8 cellular contexts compared by ENCODE assay signal in the genomic region with DNA sequence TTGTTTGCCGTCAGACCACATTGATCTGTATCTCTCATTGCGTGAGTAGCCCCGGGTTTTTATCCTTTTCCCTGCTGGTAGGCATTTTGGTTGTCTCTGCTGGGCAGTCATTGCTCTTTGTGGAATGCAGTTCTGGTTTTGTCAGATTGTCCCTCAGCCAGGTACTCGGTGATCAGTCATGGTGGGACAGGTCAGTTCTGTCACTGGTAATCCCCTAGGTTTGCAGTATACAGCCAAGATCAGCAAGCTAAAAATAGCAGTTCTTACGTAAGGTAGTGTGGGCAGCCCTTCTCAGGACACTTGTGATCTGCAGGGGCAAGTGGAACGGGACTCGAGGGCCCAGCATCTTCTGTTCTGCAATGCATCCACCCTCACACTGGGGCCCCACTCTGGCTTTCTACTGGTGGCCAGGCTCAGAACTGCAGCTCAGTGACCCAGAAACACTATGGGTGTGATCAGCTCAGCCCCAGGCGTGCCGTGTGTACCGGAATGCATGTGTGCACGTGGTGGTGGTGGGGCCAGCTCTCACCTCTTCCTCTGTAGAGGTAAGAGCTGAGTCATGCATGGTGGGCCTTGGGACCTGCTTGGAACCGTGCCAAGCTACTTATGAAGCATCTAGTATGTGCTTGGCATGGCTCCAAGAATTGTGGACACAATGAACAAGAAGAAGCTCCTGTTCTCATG. TPM values are rescaled to one million over a fixed set of nuclear protein-coding genes. Genes with fewer than 3 reads are reported as not detected.
DNase-seq lines count a peak whose midpoint lies in the region; ATAC-seq and TF ChIP-seq lines count a peak whose summit lies in the region.

No MANE protein-coding gene starts in this region.

- ATAC-seq in SK-N-SH treated with all-trans-retinoic acid at 6 μM for 48 hours (no peak), HG03025 (IDR thresholded peaks at IDR 0.05; ENCODE audit: low FRiP score, unreplicated experiment) (peak; percentile 63)

- 81% methylated on average over 11 of the region's 12 CpGs for WGBS in SK-N-SH (ENCODE audit: low lambda C conversion rate)

- POLR2A ChIA-PET in SK-N-SH (lab: Yijun Ruan, JAX): no interaction called here

- no peak overlapping the region for H3K9ac ChIP-seq in SK-N-SH

- no peak overlapping the region for H3K4me2 ChIP-seq in SK-N-SH

- H3K9me3 ChIP-seq in SK-N-SH: no peaks in the 10 kb centered on the region

- no peak overlapping the region for H3K4me3 ChIP-seq in SK-N-SH (ENCODE audit: low read depth in 2 of 2, low read length in 1 of 2)
- H3K4me3 ChIP-seq in kidney epithelial cell (ENCODE audit: low read depth, low read length): no peak overlapping the region

- peaks cover 0 to 10% of the 10 kb centered on the region in 2 experiments for H3K36me3 ChIP-seq in SK-N-SH (replicated peaks in 1 of 2; ENCODE audit: control insufficient read depth in 1 of 2, insufficient read depth in 2 of 2, low read length in 1 of 2)
- H3K36me3 ChIP-seq in kidney epithelial cell (ENCODE audit: control insufficient read depth, insufficient read depth, low read length): peaks cover 1% of the 10 kb centered on the region

- peaks cover 4% of the 10 kb centered on the region; the same call in 1 of the 2 replicates for H3K79me2 ChIP-seq in SK-N-SH (ENCODE audit: insufficient read depth)

- no peak for TF ChIP-seq RAD21 in SK-N-SH (IDR thresholded peaks at IDR 0.05; ENCODE audit: low read length)

- no peak; the same call in 1 of the 2 replicates for TF ChIP-seq CTCF in SK-N-SH (IDR thresholded peaks at IDR 0.05)
- TF ChIP-seq CTCF in kidney epithelial cell (IDR thresholded peaks at IDR 0.05; ENCODE audit: insufficient read depth, low read length, poor library complexity, severe bottlenecking): peak; percentile 26

- DNase-seq in SK-N-SH (no peak), SHP77 (lab: John Stamatoyannopoulos, UW) (peak; percentile 83 to 85), kidney epithelial cell (ENCODE audit: low read depth) (no peak), NCI-H524 treated with DMSO at 0.1 percent for 48 hours (lab: John Stamatoyannopoulos, UW) (no peak)
- peak; percentile 84 for DNase-seq in activated naive CD4-positive, alpha-beta T cell treated with anti-CD3 and anti-CD28 coated beads, Interleukin-2, amount 50 U/mL, for 16 hours
- DNase-seq in stimulated activated CD8-positive, alpha-beta memory T cell treated with anti-CD3 and anti-CD28 coated beads, Interleukin-15, amount 100 ng/mL, for 24 hours (ENCODE audit: low read depth): peak; percentile 54

- H3K27ac ChIP-seq in SK-N-SH (ENCODE audit: low read depth in 2 of 2, low read length in 1 of 2): no peak overlapping the region

- no peak for TF ChIP-seq EP300 in SK-N-SH (IDR thresholded peaks at IDR 0.05; ENCODE audit: borderline replicate concordance in 1 of 2, low read depth in 1 of 2, low read length in 1 of 2)

- H4K20me1 ChIP-seq in SK-N-SH (ENCODE audit: insufficient read depth): no peaks in the 10 kb centered on the region

- CTCF ChIA-PET in SK-N-SH (lab: Yijun Ruan, JAX): interaction anchor here (1.6 to 3.2 kb wide), 4 partner anchors 23 to 200 kb away, joined by 3 to 11 read pairs (median 8); no protein-coding TSS in a partner anchor

- H3K27me3 ChIP-seq in SK-N-SH (ENCODE audit: insufficient read depth) (no peaks in the 10 kb centered on the region), kidney epithelial cell (ENCODE audit: control insufficient read depth, insufficient read depth, low read length) (no peaks in the 10 kb centered on the region)

- H3K9me2 ChIP-seq in SK-N-SH: no peaks in the 10 kb centered on the region

- no peaks in the 10 kb centered on the region for H3F3A ChIP-seq in SK-N-SH (replicated peaks; ENCODE audit: insufficient read depth)

- H2AFZ ChIP-seq in SK-N-SH (ENCODE audit: low read depth): no peak overlapping the region

- peaks cover 5 to 11% of the 10 kb centered on the region in 2 experiments; a peak in 2 of 4 replicates for H3K4me1 ChIP-seq in SK-N-SH (ENCODE audit: control insufficient read depth in 1 of 2, insufficient read depth in 2 of 2, low read depth in 1 of 2, low read length in 1 of 2)

TF ChIP-seq in SK-N-SH, 30 proteins besides CTCF, POLR2A, EP300 and RAD21:
- TF ChIP-seq NFIC (IDR thresholded peaks at IDR 0.05; ENCODE audit: borderline replicate concordance): peak; percentile 54
- TF ChIP-seq CHD2 (IDR thresholded peaks at IDR 0.05; ENCODE audit: low read length, partially characterized antibody): no peak
TF ChIP-seq in SK-N-SH: peak in this region for 1.

TF ChIP-seq in SK-N-SH treated with all-trans-retinoic acid at 6 μM for 48 hours, 23 proteins besides CTCF, POLR2A, EP300 and RAD21:
- TF ChIP-seq PATZ1 (CRISPR knock-in tag; IDR thresholded peaks at IDR 0.05; ENCODE audit: borderline replicate concordance) (no peak), ZNF70 (CRISPR knock-in tag; IDR thresholded peaks at IDR 0.05) (no peak), ZNF565 (CRISPR knock-in tag; conservative IDR thresholded peaks at IDR 0.05; ENCODE audit: low read depth) (no peak), TSHZ2 (CRISPR knock-in tag; IDR thresholded peaks at IDR 0.05) (no peak), ISL1 (CRISPR knock-in tag; IDR thresholded peaks at IDR 0.05) (no peak), ZFP30 (CRISPR knock-in tag; IDR thresholded peaks at IDR 0.05) (no peak), RARB (CRISPR knock-in tag; IDR thresholded peaks at IDR 0.05) (no peak), ZC3H10 (CRISPR knock-in tag; IDR thresholded peaks at IDR 0.05) (no peak), ESRRG (CRISPR knock-in tag; IDR thresholded peaks at IDR 0.05) (no peak), ARNTL (CRISPR knock-in tag; IDR thresholded peaks at IDR 0.05; ENCODE audit: borderline replicate concordance, low read depth) (no peak), ZNF8 (CRISPR knock-in tag; IDR thresholded peaks at IDR 0.05) (no peak), TCF4 (CRISPR knock-in tag; IDR thresholded peaks at IDR 0.05; ENCODE audit: borderline replicate concordance) (no peak), SNAI2 (CRISPR knock-in tag; IDR thresholded peaks at IDR 0.05) (no peak)
- TF ChIP-seq, protein P1, sequence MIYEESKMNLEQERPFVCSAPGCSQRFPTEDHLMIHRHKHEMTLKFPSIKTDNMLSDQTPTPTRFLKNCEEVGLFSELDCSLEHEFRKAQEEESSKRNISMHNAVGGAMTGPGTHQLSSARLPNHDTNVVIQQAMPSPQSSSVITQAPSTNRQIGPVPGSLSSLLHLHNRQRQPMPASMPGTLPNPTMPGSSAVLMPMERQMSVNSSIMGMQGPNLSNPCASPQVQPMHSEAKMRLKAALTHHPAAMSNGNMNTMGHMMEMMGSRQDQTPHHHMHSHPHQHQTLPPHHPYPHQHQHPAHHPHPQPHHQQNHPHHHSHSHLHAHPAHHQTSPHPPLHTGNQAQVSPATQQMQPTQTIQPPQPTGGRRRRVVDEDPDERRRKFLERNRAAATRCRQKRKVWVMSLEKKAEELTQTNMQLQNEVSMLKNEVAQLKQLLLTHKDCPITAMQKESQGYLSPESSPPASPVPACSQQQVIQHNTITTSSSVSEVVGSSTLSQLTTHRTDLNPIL (CRISPR knock-in tag; IDR thresholded peaks at IDR 0.05; ENCODE audit: low read depth): no peak

RNA-seq across cellular contexts. Expression of gene PLEKHF1, which starts 6.3 kb away (rescaled TPM):
- 3.9 TPM in 2 replicates for polyA plus RNA-seq in SK-N-SH (2012; rRNA removed)
- 1.4 and 2.3 TPM in 2 replicates for polyA plus RNA-seq in SK-N-SH (2012; cell fraction: cytosol; rRNA removed)
- polyA plus RNA-seq in SK-N-SH (2012; cell fraction: nucleus; rRNA removed): 6.4 and 8.0 TPM in 2 replicates
- 59.0 and 70.3 TPM in 2 replicates for total RNA-seq in kidney epithelial cell

RNA-seq across cellular contexts. Expression of gene C19orf12, which starts 43.5 kb away (rescaled TPM):
- 26.4 and 30.5 TPM in 2 replicates for polyA plus RNA-seq in SK-N-SH (2012; rRNA removed)
- 25.0 and 30.1 TPM in 2 replicates for polyA plus RNA-seq in SK-N-SH (2012; cell fraction: cytosol; rRNA removed)
- polyA plus RNA-seq in SK-N-SH (2012; cell fraction: nucleus; rRNA removed): 23.5 and 27.6 TPM in 2 replicates
- 39.8 and 39.9 TPM in 2 replicates for total RNA-seq in kidney epithelial cell

Comparison
In these comparisons a context has a peak if more than half of its experiments do, and no peak if none do; other contexts are left out.
1. DNase-seq: peak in SHP77 (2 of 2), activated naive CD4-positive, alpha-beta T cell treated with anti-CD3 and anti-CD28 coated beads, Interleukin-2, amount 50 U/mL, for 16 hours (single experiment) and stimulated activated CD8-positive, alpha-beta memory T cell treated with anti-CD3 and anti-CD28 coated beads, Interleukin-15, amount 100 ng/mL, for 24 hours (single experiment); none in SK-N-SH (single experiment), kidney epithelial cell (single experiment) and NCI-H524 treated with DMSO at 0.1 percent for 48 hours (single experiment).